Comparison of ENCODE assay signal across 1 cellular context in the genomic region with DNA sequence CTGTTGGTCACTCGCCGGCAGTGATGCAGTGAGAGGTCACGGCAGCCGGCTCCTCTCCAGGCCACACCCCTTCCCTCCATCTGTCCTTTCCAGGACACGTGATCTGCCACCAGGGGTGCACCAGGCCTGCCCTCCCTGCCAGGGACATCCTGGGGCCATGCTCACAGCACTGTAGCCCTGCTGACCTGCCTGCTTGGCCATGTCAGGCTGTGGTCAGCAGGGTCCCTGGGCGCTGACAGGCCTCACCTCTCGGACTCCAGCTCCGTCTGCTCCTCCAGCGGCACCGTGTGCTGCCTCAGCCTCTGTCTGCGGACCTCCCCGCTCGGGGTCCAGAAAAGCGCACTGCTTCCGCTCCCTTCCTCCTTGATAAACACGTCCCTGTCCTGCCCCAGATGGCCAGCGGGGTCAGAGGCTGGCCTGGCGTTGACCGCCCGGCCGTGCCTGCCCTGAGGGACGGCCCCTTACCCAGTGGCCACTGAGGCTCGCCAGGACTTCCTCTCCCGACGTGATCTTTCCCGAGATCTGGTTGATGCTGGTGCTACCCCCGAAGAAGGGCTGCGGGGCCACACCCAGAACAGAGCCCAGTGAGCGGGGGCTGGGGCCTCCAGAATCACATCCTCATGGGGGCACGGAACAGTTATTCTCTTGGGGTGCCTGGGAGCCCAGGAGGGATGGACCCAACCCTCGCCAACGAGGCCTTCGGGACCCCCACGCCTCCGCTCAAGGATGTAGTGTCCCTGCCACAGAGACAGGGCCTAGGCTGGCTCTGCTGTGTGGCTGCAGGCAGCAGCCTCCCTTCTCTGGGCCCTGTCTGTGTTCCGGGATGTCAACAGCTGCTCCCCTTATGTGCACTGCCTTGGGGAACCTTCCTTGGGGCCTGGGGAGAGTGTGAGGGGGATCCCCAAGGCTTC.
TF ChIP-seq lines count a peak whose summit lies in the region.

No MANE protein-coding gene starts in this region.

TF ChIP-seq in H1, 55 proteins besides CTCF, POLR2A, EP300 and RAD21:
- TF ChIP-seq, protein P1, sequence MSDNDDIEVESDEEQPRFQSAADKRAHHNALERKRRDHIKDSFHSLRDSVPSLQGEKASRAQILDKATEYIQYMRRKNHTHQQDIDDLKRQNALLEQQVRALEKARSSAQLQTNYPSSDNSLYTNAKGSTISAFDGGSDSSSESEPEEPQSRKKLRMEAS (IDR thresholded peaks at IDR 0.05): peak; percentile 50; the same call in 1 of the 2 replicates
- TF ChIP-seq, protein P2, sequence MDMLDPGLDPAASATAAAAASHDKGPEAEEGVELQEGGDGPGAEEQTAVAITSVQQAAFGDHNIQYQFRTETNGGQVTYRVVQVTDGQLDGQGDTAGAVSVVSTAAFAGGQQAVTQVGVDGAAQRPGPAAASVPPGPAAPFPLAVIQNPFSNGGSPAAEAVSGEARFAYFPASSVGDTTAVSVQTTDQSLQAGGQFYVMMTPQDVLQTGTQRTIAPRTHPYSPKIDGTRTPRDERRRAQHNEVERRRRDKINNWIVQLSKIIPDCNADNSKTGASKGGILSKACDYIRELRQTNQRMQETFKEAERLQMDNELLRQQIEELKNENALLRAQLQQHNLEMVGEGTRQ (IDR thresholded peaks at IDR 0.05; ENCODE audit: low read length): peak; percentile 52; the same call in 1 of the 2 replicates
- no peak for TF ChIP-seq BRCA1 (IDR thresholded peaks at IDR 0.05; ENCODE audit: low read depth, low read length)
TF ChIP-seq in H1: peak in this region for 2.
